Comparison of ENCODE assay signal across 11 cellular contexts in the genomic region with DNA sequence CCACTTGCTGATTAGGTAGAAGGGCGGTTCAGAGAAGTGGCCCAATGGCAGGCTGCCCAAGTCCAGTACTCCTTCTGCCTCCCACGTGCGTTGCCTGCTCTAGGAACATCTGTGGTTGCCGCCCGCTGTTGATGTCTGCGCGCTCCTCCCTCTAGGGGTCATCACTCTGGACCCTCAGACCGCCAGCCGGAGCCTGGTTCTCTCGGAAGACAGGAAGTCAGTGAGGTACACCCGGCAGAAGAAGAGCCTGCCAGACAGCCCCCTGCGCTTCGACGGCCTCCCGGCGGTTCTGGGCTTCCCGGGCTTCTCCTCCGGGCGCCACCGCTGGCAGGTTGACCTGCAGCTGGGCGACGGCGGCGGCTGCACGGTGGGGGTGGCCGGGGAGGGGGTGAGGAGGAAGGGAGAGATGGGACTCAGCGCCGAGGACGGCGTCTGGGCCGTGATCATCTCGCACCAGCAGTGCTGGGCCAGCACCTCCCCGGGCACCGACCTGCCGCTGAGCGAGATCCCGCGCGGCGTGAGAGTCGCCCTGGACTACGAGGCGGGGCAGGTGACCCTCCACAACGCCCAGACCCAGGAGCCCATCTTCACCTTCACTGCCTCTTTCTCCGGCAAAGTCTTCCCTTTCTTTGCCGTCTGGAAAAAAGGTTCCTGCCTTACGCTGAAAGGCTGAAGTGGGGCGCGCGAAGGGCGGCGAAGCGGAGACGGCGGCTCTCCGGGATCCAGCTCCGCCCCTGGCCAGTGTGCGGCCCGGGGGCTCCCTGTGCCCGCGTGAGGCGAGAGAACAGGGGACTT. TPM values are rescaled to one million over a fixed set of nuclear protein-coding genes. Genes with fewer than 3 reads are reported as not detected.
DNase-seq lines count a peak whose midpoint lies in the region; ATAC-seq and TF ChIP-seq lines count a peak whose summit lies in the region.
"Had no signal": no experiment of that assay in that cellular context is flagged by ENCODE, and none has a peak within 500 bp of the region (broad histone marks: within the 10 kb centered on the region; RNA-seq: fewer than 3 reads in every experiment).

No MANE protein-coding gene starts in this region.

- no peak for TF ChIP-seq EP300 in tibial nerve (IDR thresholded peaks at IDR 0.05)

- DNase-seq in CD1c-positive myeloid dendritic cell (ENCODE audit: extremely low spot score) (peak; percentile 44), MM.1S (no peak), coronary artery (ENCODE audit: low spot score) (no peak), ACHN (no peak), OCI-M1 (lab: John Stamatoyannopoulos, UW) (no peak), tibial nerve (ENCODE audit: low spot score in 2 of 2) (no peak), DMS114 treated with DMSO at 0.1 percent for 48 hours (lab: John Stamatoyannopoulos, UW; ENCODE audit: unreplicated experiment) (no peak)
- peak in 1 of 9 donors; percentile 8 for DNase-seq in naive thymus-derived CD4-positive, alpha-beta T cell

- H3K36me3 ChIP-seq in MM.1S (replicated peaks; ENCODE audit: insufficient read depth, low read length) (no peaks in the 10 kb centered on the region), tibial nerve (no peaks in the 10 kb centered on the region)
- H3K36me3 ChIP-seq in naive thymus-derived CD4-positive, alpha-beta T cell (ENCODE audit: control insufficient read depth in 2 of 3, insufficient read depth in 3 of 3, low read length in 3 of 3), result no peaks in the 10 kb centered on the region
- H3K36me3 ChIP-seq: ascending aorta had no signal

- no peaks in the 10 kb centered on the region for H3K79me2 ChIP-seq in MM.1S (ENCODE audit: low read length)

- no peak overlapping the region for H3K9ac ChIP-seq in MM.1S (ENCODE audit: low read length)

- H3K27ac ChIP-seq in MM.1S (ENCODE audit: low read length), result no peak overlapping the region
- no peak overlapping the region for H3K27ac ChIP-seq in coronary artery
- no peak overlapping the region for H3K27ac ChIP-seq in naive thymus-derived CD4-positive, alpha-beta T cell (ENCODE audit: low read depth, low read length)
- H3K27ac ChIP-seq in tibial nerve, result no peak overlapping the region
- H3K27ac ChIP-seq: ascending aorta had no signal

- H3K4me1 ChIP-seq in MM.1S (ENCODE audit: low read length) (no peaks in the 10 kb centered on the region), tibial nerve (peaks cover 0 to 12% (median 0%) of the 10 kb centered on the region in 4 donors)
- H3K4me1 ChIP-seq in naive thymus-derived CD4-positive, alpha-beta T cell (ENCODE audit: control insufficient read depth in 2 of 2, insufficient read depth in 2 of 2, low read length in 2 of 2), result peaks cover 0 to 3% of the 10 kb centered on the region in 2 donors

- CTCF ChIA-PET in naive thymus-derived CD4-positive, alpha-beta T cell (lab: Charles Lee), result no interaction called here

- H3K9me2 ChIP-seq in MM.1S (replicated peaks; ENCODE audit: insufficient read depth, low read length), result no peaks in the 10 kb centered on the region

- H3K9me3 Mint-ChIP-seq in naive thymus-derived CD4-positive, alpha-beta T cell, result no peaks in the 10 kb centered on the region

- H3K4me1 Mint-ChIP-seq in naive thymus-derived CD4-positive, alpha-beta T cell, result peaks cover 0 to 32% (median 4%) of the 10 kb centered on the region in 7 donors

- intact Hi-C loops in naive thymus-derived CD4-positive, alpha-beta T cell (cut with micrococcal nuclease), result loop anchor here (2.0 kb wide), 1 partner anchor 323 kb away; no protein-coding TSS in a partner anchor

- H2AFZ ChIP-seq in MM.1S (ENCODE audit: low read length), result no peak overlapping the region

- peaks cover 61 to 78% (median 74%) of the 10 kb centered on the region in 5 donors for H3K27me3 Mint-ChIP-seq in naive thymus-derived CD4-positive, alpha-beta T cell

- ATAC-seq in naive thymus-derived CD4-positive, alpha-beta T cell, result no peak

- H3K36me3 Mint-ChIP-seq in naive thymus-derived CD4-positive, alpha-beta T cell, result no peaks in the 10 kb centered on the region

- no peak for TF ChIP-seq POLR2A in tibial nerve (IDR thresholded peaks at IDR 0.05)

- H3K4me2 ChIP-seq in MM.1S (ENCODE audit: low read depth, low read length), result peak overlapping the region; percentile 2; the same call in 1 of the 2 replicates

- H3F3A ChIP-seq in MM.1S (ENCODE audit: insufficient read depth, low read length), result no peaks in the 10 kb centered on the region; the same call in 1 of the 2 replicates

- no peaks in the 10 kb centered on the region for H4K20me1 ChIP-seq in MM.1S (ENCODE audit: insufficient read depth, low read length)

- WGBS in tibial nerve, 2 donors, result 3 to 6% methylated on average over 60 to 61 of the region's 62 CpGs

- H3K4me3 Mint-ChIP-seq in naive thymus-derived CD4-positive, alpha-beta T cell, result peak overlapping the region in 6 of 10 donors; percentile 16 to 70 (median 48)

- H3K27ac Mint-ChIP-seq in naive thymus-derived CD4-positive, alpha-beta T cell, result no peak overlapping the region

- H3K27me3 ChIP-seq in MM.1S (replicated peaks; ENCODE audit: insufficient read depth, low read length) (peaks cover 21% of the 10 kb centered on the region), tibial nerve (peaks cover 0 to 88% of the 10 kb centered on the region in 2 donors)
- peaks cover 12 to 13% of the 10 kb centered on the region in 2 donors for H3K27me3 ChIP-seq in naive thymus-derived CD4-positive, alpha-beta T cell (ENCODE audit: control insufficient read depth in 2 of 2, insufficient read depth in 2 of 2, low read length in 2 of 2)
- H3K27me3 ChIP-seq: ascending aorta had no signal

- in situ Hi-C loops in ACHN (cut with HindIII; ENCODE audit: low pct_ligation_motif_present, low pct_unique_long_range_greater_than_20kb, low sequenced_read_pairs), result no loop called here

- no peak for TF ChIP-seq CTCF in MM.1S (IDR thresholded peaks at IDR 0.05; ENCODE audit: low read length)
- no peak for TF ChIP-seq CTCF in coronary artery (IDR thresholded peaks at IDR 0.05)
- no peak for TF ChIP-seq CTCF in tibial nerve (IDR thresholded peaks at IDR 0.05)

- H3K4me3 ChIP-seq in MM.1S (ENCODE audit: low read length), result no peak overlapping the region
- peak overlapping the region; percentile 44 for H3K4me3 ChIP-seq in coronary artery
- no peak overlapping the region for H3K4me3 ChIP-seq in naive thymus-derived CD4-positive, alpha-beta T cell (ENCODE audit: low read length)
- H3K4me3 ChIP-seq in tibial nerve, result no peak overlapping the region
- H3K4me3 ChIP-seq: ascending aorta had no signal

- POLR2A ChIA-PET in naive thymus-derived CD4-positive, alpha-beta T cell (lab: Charles Lee), result no interaction called here

- H3K9me3 ChIP-seq in MM.1S (replicated peaks; ENCODE audit: insufficient read depth, low read length) (no peaks in the 10 kb centered on the region), tibial nerve (no peaks in the 10 kb centered on the region)
- H3K9me3 ChIP-seq in naive thymus-derived CD4-positive, alpha-beta T cell (ENCODE audit: control insufficient read depth in 2 of 3, low read length in 3 of 3), result no peaks in the 10 kb centered on the region
- H3K9me3 ChIP-seq: ascending aorta had no signal

RNA-seq across cellular contexts. Expression of a gene that starts 8.5 kb away (rescaled TPM):
- under 1 TPM in 1 of 5 experiments, not detected in 4; 0.46 TPM for total RNA-seq in naive thymus-derived CD4-positive, alpha-beta T cell
- not detected for polyA plus RNA-seq in naive thymus-derived CD4-positive, alpha-beta T cell
- not detected for total RNA-seq in tibial nerve
- total RNA-seq: ascending aorta had no signal

RNA-seq across cellular contexts. Expression of a gene that starts 10.9 kb away (rescaled TPM):
- total RNA-seq in naive thymus-derived CD4-positive, alpha-beta T cell, result under 1 TPM in 1 of 5 experiments, not detected in 4; 0.12 TPM
- not detected for polyA plus RNA-seq in naive thymus-derived CD4-positive, alpha-beta T cell
- not detected for total RNA-seq in tibial nerve
- total RNA-seq: ascending aorta had no signal

RNA-seq across cellular contexts. Expression of a gene that starts 35.9 kb away (rescaled TPM):
- not detected for total RNA-seq in naive thymus-derived CD4-positive, alpha-beta T cell
- not detected for polyA plus RNA-seq in naive thymus-derived CD4-positive, alpha-beta T cell
- total RNA-seq in tibial nerve, result not detected
- total RNA-seq: ascending aorta, HT-29 had no signal
- polyA plus RNA-seq: liver had no signal

RNA-seq across cellular contexts. Expression of a gene that starts 41.3 kb away (rescaled TPM):
- total RNA-seq in naive thymus-derived CD4-positive, alpha-beta T cell, result 10 to 100 TPM; 40.1 to 73.1 (median 49.1) TPM
- polyA plus RNA-seq in naive thymus-derived CD4-positive, alpha-beta T cell, result 10 to 100 TPM; 23.0 to 45.8 TPM
- 10 to 100 TPM; 26.9 to 46.8 (median 37.6) TPM for total RNA-seq in tibial nerve

RNA-seq across cellular contexts. Expression of a gene that starts 59.0 kb away (rescaled TPM):
- under 1 TPM in 2 of 5 experiments, not detected in 3; 0.32 TPM for total RNA-seq in naive thymus-derived CD4-positive, alpha-beta T cell
- polyA plus RNA-seq in naive thymus-derived CD4-positive, alpha-beta T cell, result under 1 TPM in 1 of 2 donors, not detected in 1; 0.59 TPM
- total RNA-seq in tibial nerve, result not detected
- total RNA-seq: ascending aorta had no signal
